ENCODE assay signal across 18 cellular contexts in the genomic region with DNA sequence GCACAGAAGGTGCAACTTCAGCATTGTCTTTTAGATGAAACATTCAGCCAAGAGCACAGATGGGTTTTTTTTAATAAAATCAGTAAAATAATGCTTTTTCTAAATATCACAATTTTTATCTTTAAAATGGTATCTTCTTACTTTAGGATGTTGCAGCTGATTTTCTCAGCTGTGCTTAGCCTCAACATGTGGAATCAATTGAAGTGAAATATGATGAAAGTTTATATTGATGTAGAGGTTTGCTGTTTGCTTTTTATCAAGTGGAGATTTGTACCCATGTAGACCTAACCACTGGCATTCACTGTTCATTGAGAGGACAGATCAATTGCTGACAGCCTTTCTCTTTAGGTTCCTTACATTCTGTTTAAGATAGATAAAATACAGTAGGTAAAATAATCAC.
DNase-seq lines count a peak whose midpoint lies in the region; TF ChIP-seq lines count a peak whose summit lies in the region.
"Had no signal": no experiment of that assay in that cellular context is flagged by ENCODE, and none has a peak within 500 bp of the region (broad histone marks: within the 10 kb centered on the region; RNA-seq: fewer than 3 reads in every experiment).

No MANE protein-coding gene starts in this region.

- H3K4me1 ChIP-seq in SK-N-SH (ENCODE audit: control insufficient read depth in 1 of 2, insufficient read depth in 2 of 2, low read depth in 1 of 2, low read length in 1 of 2): peaks cover 5 to 11% of the 10 kb centered on the region in 2 experiments; a peak in 2 of 4 replicates
- H3K4me1 ChIP-seq: BE2C, HAP-1 had no signal

- H3K27me3 ChIP-seq in SK-N-SH (ENCODE audit: insufficient read depth): no peaks in the 10 kb centered on the region
- H3K27me3 ChIP-seq: BE2C; BLaER1 treated with 17β-estradiol and CSF1 and Interleukin-3, amounts not matched to agents 10 nM and 100 nM had no signal

- no peaks in the 10 kb centered on the region for H3K9me3 ChIP-seq in SK-N-SH
- H3K9me3 ChIP-seq: BE2C; BLaER1 treated with 17β-estradiol and CSF1 and Interleukin-3, amounts not matched to agents 10 nM and 100 nM; HAP-1 had no signal

- CTCF ChIA-PET in SK-N-SH (lab: Yijun Ruan, JAX): interaction anchor here (0.8 to 0.9 kb wide), 2 partner anchors 12 to 252 kb away, joined by 3 read pairs; no protein-coding TSS in a partner anchor

- POLR2A ChIA-PET in SK-N-SH (lab: Yijun Ruan, JAX): no interaction called here

- peaks cover 56 to 57% of the 10 kb centered on the region in 2 experiments for H3K36me3 ChIP-seq in SK-N-SH (replicated peaks in 1 of 2; ENCODE audit: control insufficient read depth in 1 of 2, insufficient read depth in 2 of 2, low read length in 1 of 2)

- peaks cover 5% of the 10 kb centered on the region; the same call in 1 of the 2 replicates for H3K79me2 ChIP-seq in SK-N-SH (ENCODE audit: insufficient read depth)

- no peak for TF ChIP-seq RAD21 in SK-N-SH (IDR thresholded peaks at IDR 0.05; ENCODE audit: low read length)

- H3K9me2 ChIP-seq in SK-N-SH: no peaks in the 10 kb centered on the region

- H3K4me2 ChIP-seq in SK-N-SH: no peak overlapping the region
- H3K4me2 ChIP-seq: BLaER1 treated with 17β-estradiol and CSF1 and Interleukin-3, amounts not matched to agents 10 nM and 100 nM had no signal

- TF ChIP-seq CTCF in SK-N-SH (IDR thresholded peaks at IDR 0.05) (no peak), fibroblast of mammary gland (conservative IDR thresholded peaks at IDR 0.05; ENCODE audit: control insufficient read depth, insufficient read depth, low read depth, low read length) (no peak)

- H3K4me3 ChIP-seq in SK-N-SH (ENCODE audit: low read depth in 2 of 2, low read length in 1 of 2) (no peak overlapping the region), fibroblast of mammary gland (ENCODE audit: control insufficient read depth, low read depth, low read length) (no peak overlapping the region)
- H3K4me3 ChIP-seq: BLaER1 treated with 17β-estradiol and CSF1 and Interleukin-3, amounts not matched to agents 10 nM and 100 nM; HAP-1 had no signal

- peaks cover 23% of the 10 kb centered on the region for H3F3A ChIP-seq in SK-N-SH (replicated peaks; ENCODE audit: insufficient read depth)

- H4K20me1 ChIP-seq in SK-N-SH (ENCODE audit: insufficient read depth): no peaks in the 10 kb centered on the region
- H4K20me1 ChIP-seq: BLaER1 treated with 17β-estradiol and CSF1 and Interleukin-3, amounts not matched to agents 10 nM and 100 nM had no signal

- H2AFZ ChIP-seq in SK-N-SH (ENCODE audit: low read depth): no peak overlapping the region

- no peak overlapping the region for H3K9ac ChIP-seq in SK-N-SH
- H3K9ac ChIP-seq: BLaER1 treated with 17β-estradiol and CSF1 and Interleukin-3, amounts not matched to agents 10 nM and 100 nM had no signal

- H3K27ac ChIP-seq in SK-N-SH (ENCODE audit: low read depth in 2 of 2, low read length in 1 of 2): peak overlapping the region in 1 of 2 experiments; percentile 60; a peak in 1 of 4 replicates
- H3K27ac ChIP-seq: BLaER1 treated with 17β-estradiol and CSF1 and Interleukin-3, amounts not matched to agents 10 nM and 100 nM had no signal

- no peak for TF ChIP-seq EP300 in SK-N-SH (IDR thresholded peaks at IDR 0.05; ENCODE audit: borderline replicate concordance in 1 of 2, low read depth in 1 of 2, low read length in 1 of 2)

- DNase-seq in SK-N-SH: no peak
- DNase-seq in dedifferentiated amniotic fluid mesenchymal stem cell (ENCODE audit: extremely low spot score): peak; percentile 36
- peak; percentile 41 for DNase-seq in fibroblast of mammary gland (ENCODE audit: low read depth)
- no peak for DNase-seq in amniotic stem cell (lab: John Stamatoyannopoulos, UW)
- DNase-seq in ecto neural progenitor cell (ENCODE audit: low spot score): no peak
- no peak for DNase-seq in stimulated activated CD4-positive, alpha-beta T cell treated with anti-CD3 and anti-CD28 coated beads, Interleukin-4, amount 100 ng/mL, for 24 hours
- DNase-seq: AML-193; BE2C; Calu3; CD4-positive, alpha-beta T cell; COR-L47; DMS53; DMS79 treated with DMSO at 0.1 percent for 48 hours; GF-D8; GOT3; HFFc6 had no signal

TF ChIP-seq in SK-N-SH, 30 proteins besides CTCF, POLR2A, EP300 and RAD21:
- TF ChIP-seq, protein P1, sequence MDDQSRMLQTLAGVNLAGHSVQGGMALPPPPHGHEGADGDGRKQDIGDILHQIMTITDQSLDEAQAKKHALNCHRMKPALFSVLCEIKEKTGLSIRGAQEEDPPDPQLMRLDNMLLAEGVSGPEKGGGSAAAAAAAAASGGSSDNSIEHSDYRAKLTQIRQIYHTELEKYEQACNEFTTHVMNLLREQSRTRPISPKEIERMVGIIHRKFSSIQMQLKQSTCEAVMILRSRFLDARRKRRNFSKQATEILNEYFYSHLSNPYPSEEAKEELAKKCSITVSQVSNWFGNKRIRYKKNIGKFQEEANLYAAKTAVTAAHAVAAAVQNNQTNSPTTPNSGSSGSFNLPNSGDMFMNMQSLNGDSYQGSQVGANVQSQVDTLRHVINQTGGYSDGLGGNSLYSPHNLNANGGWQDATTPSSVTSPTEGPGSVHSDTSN (IDR thresholded peaks at IDR 0.05): 0 out of 2 replicates have a peak, but pooled peaks have one; percentile 21
- TF ChIP-seq NFIC (IDR thresholded peaks at IDR 0.05; ENCODE audit: borderline replicate concordance) (no peak), TCF12 (IDR thresholded peaks at IDR 0.05) (peak; percentile 77), FOXM1 (IDR thresholded peaks at IDR 0.05; ENCODE audit: low read depth) (no peak)

Comparison
In these comparisons a context has a peak if more than half of its experiments do, and no peak if none do; other contexts are left out.
1. DNase-seq: peak in dedifferentiated amniotic fluid mesenchymal stem cell (single experiment) and fibroblast of mammary gland (single experiment); none in SK-N-SH (single experiment), amniotic stem cell (single experiment), ecto neural progenitor cell (single experiment) and stimulated activated CD4-positive, alpha-beta T cell treated with anti-CD3 and anti-CD28 coated beads, Interleukin-4, amount 100 ng/mL, for 24 hours (single experiment).